In genomic region chr9:123928471-123929176, GRCh38 we compare ENCODE assay signal across 8 cellular contexts. TPM values are rescaled to one million over a fixed set of nuclear protein-coding genes. Genes with fewer than 3 reads are reported as not detected.
DNase-seq lines count a peak whose midpoint lies in the region; ATAC-seq, FAIRE-seq and TF ChIP-seq lines count a peak whose summit lies in the region.

No MANE protein-coding gene starts in this region.

- H3K9me3 ChIP-seq in GM12878 (replicated peaks; ENCODE audit: control insufficient read depth, insufficient read depth, low read length) (no peaks in the 10 kb centered on the region; the same call in 2 of the 3 replicates), thyroid gland (no peaks in the 10 kb centered on the region)

- peak overlapping the region; percentile 70 for H3K4me3 ChIP-seq in LNCaP clone FGC (ENCODE audit: low read depth, low read length)
- H3K4me3 ChIP-seq in GM12878 = peak overlapping the region; percentile 85
- H3K4me3 ChIP-seq in thyroid gland (replicated peaks in 1 of 3) = peak overlapping the region in 2 of 3 donors; percentile 23 to 59

- no peak for DNase-seq in Calu3
- no peak for DNase-seq in LNCaP clone FGC (ENCODE audit: low read depth)
- no peak for DNase-seq in GM12878 (ENCODE audit: low read depth, low spot score)
- no peak for DNase-seq in left lobe of liver (ENCODE audit: low spot score)
- peak in 1 of 2 donors; percentile 1 for DNase-seq in thyroid gland
- no peak for DNase-seq in effector CD4-positive, alpha-beta T cell
- no peak for DNase-seq in NCI-H1436 (lab: John Stamatoyannopoulos, UW)
- DNase-seq in LoVo (ENCODE audit: low spot score) = no peak

- H3K27me3 Mint-ChIP-seq in Calu3 (ENCODE audit: unreplicated experiment) = no peaks in the 10 kb centered on the region

- peak overlapping the region; percentile 48 for H2AFZ ChIP-seq in GM12878 (ENCODE audit: control insufficient read depth, low read depth, low read length)

- SMC1A ChIA-PET in GM12878 (lab: Charles Lee; ENCODE audit: uncharacterized antibody, unreplicated experiment) = interaction anchor here (0.8 to 2.5 kb wide), 19 partner anchors 12 to 264 kb away, joined by 3 to 22 read pairs (median 5); no protein-coding TSS in a partner anchor

- TF ChIP-seq RAD21 in GM12878 (IDR thresholded peaks at IDR 0.05; ENCODE audit: insufficient read depth, low read depth, low read length) = peak; percentile 35; the same call in 1 of the 2 replicates

- peak overlapping the region; percentile 95 for H3K4me2 ChIP-seq in GM12878 (ENCODE audit: control insufficient read depth, insufficient read depth)

- RAD21 ChIA-PET in GM12878 (lab: Charles Lee; ENCODE audit: unreplicated experiment) = interaction anchor here (0.9 to 6.4 kb wide), 13 partner anchors 8 to 290 kb away, joined by 3 to 43 read pairs (median 4); partner anchors contain the start of gene LHX2

- BruUV-seq in Calu3 (replicated peaks; lab: Mats Ljungman, UMichigan) (no TSS peak), GM12878 (replicated peaks; lab: Mats Ljungman, UMichigan) (no TSS peak)

- POLR2A ChIA-PET in GM12878 (lab: Charles Lee) = interaction anchor here (0.7 to 1.8 kb wide), 4 partner anchors 12 to 251 kb away, joined by 3 to 13 read pairs (median 5); no protein-coding TSS in a partner anchor

- WGBS in GM12878 (ENCODE audit: insufficient coverage, insufficient replicate concordance, low lambda C conversion rate, missing lambda C conversion rate) = 4% methylated on average over 7 of the region's 7 CpGs
- WGBS in thyroid gland, 2 donors = 17 to 25% methylated on average over 7 of the region's 7 CpGs

- H3K79me2 ChIP-seq in GM12878 (ENCODE audit: control insufficient read depth, insufficient read depth, low read length) = peaks cover 55% of the 10 kb centered on the region

- intact Hi-C loops in Calu3 (cut with micrococcal nuclease; ENCODE audit: unreplicated experiment) = no loop called here
- intact Hi-C loops in GM12878 (cut with micrococcal nuclease; ENCODE audit: unreplicated experiment) = loop anchor here (5.0 kb wide), 2 partner anchors 69 to 91 kb away; no protein-coding TSS in a partner anchor
- intact Hi-C loops in thyroid gland (cut with DNase I) = no loop called here

- H3K4me3 Mint-ChIP-seq in Calu3 (ENCODE audit: low read depth, unreplicated experiment) = peak overlapping the region; percentile 66

- H3K27me3 ChIP-seq in GM12878 (replicated peaks in 1 of 2; ENCODE audit: control insufficient read depth in 2 of 2, insufficient read depth in 2 of 2, low read length in 1 of 2) (no peaks in the 10 kb centered on the region), thyroid gland (no peaks in the 10 kb centered on the region)

- in situ Hi-C loops in GM12878 (cut with MboI) = no loop called here

- H3K36me3 ChIP-seq in GM12878 (ENCODE audit: control insufficient read depth in 2 of 2, insufficient read depth in 2 of 2, low read length in 1 of 2) (no peaks in the 10 kb centered on the region), thyroid gland (no peaks in the 10 kb centered on the region)

- H3K4me1 ChIP-seq in GM12878 (ENCODE audit: control insufficient read depth, insufficient read depth, low read length) (peaks cover 18% of the 10 kb centered on the region), thyroid gland (peaks cover 26 to 28% of the 10 kb centered on the region in 2 donors)

- TF ChIP-seq CTCF in Calu3 (IDR thresholded peaks at IDR 0.05; ENCODE audit: unreplicated experiment) (no peak), LNCaP clone FGC (IDR thresholded peaks at IDR 0.05; ENCODE audit: control insufficient read depth, extremely low read depth, insufficient read depth) (no peak), GM12878 (IDR thresholded peaks at IDR 0.05 in 2 of 3, conservative IDR thresholded peaks at IDR 0.05 in 1 of 3; ENCODE audit: control insufficient read depth in 2 of 3, extremely low read depth in 1 of 3, insufficient read depth in 1 of 3, low read depth in 3 of 3, low read length in 3 of 3) (peak in 2 of 3 experiments; percentile 9 to 19; a peak in 2 of 6 replicates), thyroid gland (IDR thresholded peaks at IDR 0.05) (no peak)

- TF ChIP-seq EP300 in GM12878 (IDR thresholded peaks at IDR 0.05; ENCODE audit: borderline replicate concordance in 1 of 2, control insufficient read depth in 1 of 2, low read depth in 2 of 2, low read length in 2 of 2) = no peak

- H3K27ac Mint-ChIP-seq in Calu3 (ENCODE audit: unreplicated experiment) = no peak overlapping the region

- CTCF ChIA-PET in Calu3 (lab: Charles Lee) (no interaction called here), GM12878 (lab: Yijun Ruan, JAX) (interaction anchor here (0.7 to 2.0 kb wide), 10 partner anchors 33 to 211 kb away, joined by 3 to 9 read pairs (median 3); no protein-coding TSS in a partner anchor)

- H3K9me3 Mint-ChIP-seq in Calu3 (ENCODE audit: low read depth, unreplicated experiment) = peaks cover 3% of the 10 kb centered on the region

- FAIRE-seq in GM12878 (lab: Jason Lieb, UNC) = peak; percentile 13

- H3K9ac ChIP-seq in GM12878 (ENCODE audit: control insufficient read depth, insufficient read depth, low read length) = peak overlapping the region; percentile 86

- TF ChIP-seq POLR2A in GM12878 (IDR thresholded peaks at IDR 0.05; ENCODE audit: low read depth, low read length) (no peak), thyroid gland (IDR thresholded peaks at IDR 0.05) (no peak)

- peaks cover 22% of the 10 kb centered on the region for H3K36me3 Mint-ChIP-seq in Calu3 (ENCODE audit: insufficient read depth, unreplicated experiment)

- H3K27ac ChIP-seq in GM12878 (ENCODE audit: control insufficient read depth, insufficient read depth) (peak overlapping the region; percentile 79), thyroid gland (peak overlapping the region in 1 of 3 donors; percentile 29)

- ATAC-seq in GM12878 (peak; percentile 58), left lobe of liver (peak; percentile 2)

- peaks cover 56% of the 10 kb centered on the region for H3K4me1 Mint-ChIP-seq in Calu3 (ENCODE audit: low read depth, unreplicated experiment)

- no peaks in the 10 kb centered on the region for H4K20me1 ChIP-seq in GM12878 (ENCODE audit: control insufficient read depth, insufficient read depth)

TF ChIP-seq in GM12878, 131 proteins besides CTCF, POLR2A, EP300 and RAD21 (continues in another document):
- TF ChIP-seq RUNX3 (IDR thresholded peaks at IDR 0.05; ENCODE audit: low read length) (peak; percentile 35), NFIC (IDR thresholded peaks at IDR 0.05; ENCODE audit: low read depth, low read length) (0 out of 2 replicates have a peak, but pooled peaks have one; percentile 4), ZNF687 (IDR thresholded peaks at IDR 0.05) (0 out of 2 replicates have a peak, but pooled peaks have one; percentile 19)

RNA-seq across cellular contexts. Expression of gene DENND1A, which starts 1.3 kb away (rescaled TPM):
- total RNA-seq in Calu3 (2022) (13.0 and 13.1 TPM in 2 replicates), GM12878 (2014; rRNA removed) (32.3 and 36.2 TPM in 2 replicates), GM12878 (2014; rRNA removed; fragmentation: Illumina TruSeq; extraction: Trizol) (19.3 and 25.1 TPM in 2 replicates), GM12878 (2021) (44.0 and 46.7 TPM in 2 replicates), left lobe of liver (15.5 TPM), thyroid gland (10 to 100 TPM; 18.8 to 34.4 (median 28.2) TPM)
- 270 and 276 TPM in 2 replicates for total RNA-seq in GM12878 (2013; cell fraction: nucleolus; rRNA removed)
- 9.2 TPM for polyA plus RNA-seq in GM12878 (2011; ENCODE audit: low read depth)
- polyA plus RNA-seq in GM12878 (2011; rRNA removed) (26.8 and 48.6 TPM in 2 replicates), GM12878 (2014; fragmentation: Illumina TruSeq; extraction: Trizol) (19.6 and 36.5 TPM in 2 replicates), GM12878 (2014; fragmentation: Nextera tagmentation; extraction: Ambion mirVana) (10 to 100 TPM; 14.1 to 19.1 TPM), GM12878 (2014; rRNA removed) (31.6 and 33.9 TPM in 2 replicates), GM12878 (2016; fragmentation: Nextera tagmentation; extraction: Ambion mirVana) (10 to 100 TPM; 40.6 to 42.0 TPM)
- 60.4 and 77.5 TPM in 2 replicates for polyA plus RNA-seq in GM12878 (2011; cell fraction: cytosol; rRNA removed)
- polyA plus RNA-seq in GM12878 (2011; cell fraction: nucleus; rRNA removed) = 68.2 and 72.4 TPM in 2 replicates
- polyA plus RNA-seq in GM12878 (2012) = 25.3 and 35.6 TPM in 2 replicates
- polyA minus RNA-seq in GM12878 (2011; rRNA and poly(A)+ RNA removed) = 110 and 115 TPM in 2 replicates
- 28.1 and 32.7 TPM in 2 replicates for polyA minus RNA-seq in GM12878 (2011; cell fraction: cytosol; rRNA and poly(A)+ RNA removed)
- 86.2 and 120 TPM in 2 replicates for polyA minus RNA-seq in GM12878 (2011; cell fraction: nucleus; rRNA and poly(A)+ RNA removed)

Comparison
In these comparisons a context has a peak if more than half of its experiments do, and no peak if none do; other contexts are left out.
1. CTCF ChIP-seq: peak in GM12878 (2 of 3); none in Calu3 (single experiment), LNCaP clone FGC (single experiment) and thyroid gland (0 of 6).
2. Peak in every context shown above with its lines, with median percentiles within 50 percentile points of each other: H3K4me3 ChIP-seq.